18 cellular contexts compared by ENCODE assay signal in genomic region chr3:27542469-27542868, GRCh38. TPM values are rescaled to one million over a fixed set of nuclear protein-coding genes. Genes with fewer than 3 reads are reported as not detected.
DNase-seq lines count a peak whose midpoint lies in the region; ATAC-seq and TF ChIP-seq lines count a peak whose summit lies in the region.
"Had no signal": no experiment of that assay in that cellular context is flagged by ENCODE, and none has a peak within 500 bp of the region (broad histone marks: within the 10 kb centered on the region; RNA-seq: fewer than 3 reads in every experiment).

No MANE protein-coding gene starts in this region.

- H2BK120ac ChIP-seq in H9 (ENCODE audit: low read depth, low read length, poor library complexity, severe bottlenecking): no peak overlapping the region

- no peak overlapping the region for H3K4me3 Mint-ChIP-seq in H9
- H3K4me3 Mint-ChIP-seq in stimulated activated effector memory CD8-positive, alpha-beta T cell treated with anti-CD3 and anti-CD28 coated beads, Interleukin-12 subunit alpha, Interleukin-12 subunit beta, amount 100 ng/mL, for 72 hours: no peak overlapping the region
- H3K4me3 Mint-ChIP-seq in naive thymus-derived CD8-positive, alpha-beta T cell: no peak overlapping the region
- H3K4me3 Mint-ChIP-seq: CD4-positive, CD25-positive, alpha-beta regulatory T cell had no signal

- H3K4me3 ChIP-seq in adrenal gland (no peak overlapping the region), fibroblast of the aortic adventitia (ENCODE audit: low read depth, low read length) (no peak overlapping the region)
- H3K4me3 ChIP-seq: Peyer's patch had no signal

- peaks cover 31 to 33% of the 10 kb centered on the region in 2 experiments for H3K4me1 Mint-ChIP-seq in H9
- peaks cover 13% of the 10 kb centered on the region for H3K4me1 Mint-ChIP-seq in stimulated activated effector memory CD8-positive, alpha-beta T cell treated with anti-CD3 and anti-CD28 coated beads, Interleukin-12 subunit alpha, Interleukin-12 subunit beta, amount 100 ng/mL, for 72 hours
- no peaks in the 10 kb centered on the region for H3K4me1 Mint-ChIP-seq in naive thymus-derived CD8-positive, alpha-beta T cell

- H3K27ac ChIP-seq in H9 (ENCODE audit: insufficient read length, low read depth, low read length) (no peak overlapping the region), adrenal gland (peak overlapping the region; percentile 12 to 81 (median 71))
- H3K27ac ChIP-seq: KMS-11, Peyer's patch had no signal

- no peak overlapping the region for H2BK15ac ChIP-seq in H9 (ENCODE audit: low read depth, low read length)

- no peak overlapping the region for H2BK12ac ChIP-seq in H9 (ENCODE audit: insufficient read length, low read depth, low read length)

- no peak for TF ChIP-seq CTCF in H9 (conservative IDR thresholded peaks at IDR 0.05)
- no peak for TF ChIP-seq CTCF in adrenal gland (IDR thresholded peaks at IDR 0.05)
- no peak for TF ChIP-seq CTCF in fibroblast of the aortic adventitia (IDR thresholded peaks at IDR 0.05; ENCODE audit: insufficient read depth, low read length)
- TF ChIP-seq CTCF in omental fat pad (IDR thresholded peaks at IDR 0.05): no peak

- no peak overlapping the region for H4K5ac ChIP-seq in H9 (ENCODE audit: insufficient read length, low read depth, low read length)

- no peak overlapping the region for H3T11ph ChIP-seq in H9 (ENCODE audit: low read length)

- no peak overlapping the region for H2AFZ ChIP-seq in H9 (ENCODE audit: low read length)

- H3K56ac ChIP-seq in H9 (ENCODE audit: insufficient read length, low read depth, low read length): no peak overlapping the region

- no peaks in the 10 kb centered on the region for H4K20me1 ChIP-seq in H9 (ENCODE audit: control insufficient read depth, insufficient read depth, insufficient read length)

- H3K4me1 ChIP-seq in H9 (ENCODE audit: insufficient read depth, low read length) (peaks cover 6% of the 10 kb centered on the region; the same call in 1 of the 2 replicates), adrenal gland (replicated peaks in 1 of 2) (peaks cover 21 to 29% of the 10 kb centered on the region in 2 donors)
- H3K4me1 ChIP-seq: Peyer's patch had no signal

- H3K9ac ChIP-seq in H9 (ENCODE audit: extremely low read depth, insufficient read length, low read length): no peak overlapping the region
- H3K9ac ChIP-seq: KMS-11 had no signal

- intact Hi-C loops in adrenal gland (cut with DNase I): no loop called here

- H3K27ac Mint-ChIP-seq in H9: peak overlapping the region in 1 of 3 experiments; percentile 21; a peak in 2 of 7 replicates
- no peak overlapping the region for H3K27ac Mint-ChIP-seq in stimulated activated effector memory CD8-positive, alpha-beta T cell treated with anti-CD3 and anti-CD28 coated beads, Interleukin-12 subunit alpha, Interleukin-12 subunit beta, amount 100 ng/mL, for 72 hours
- H3K27ac Mint-ChIP-seq in naive thymus-derived CD8-positive, alpha-beta T cell: no peak overlapping the region
- H3K27ac Mint-ChIP-seq: CD4-positive, CD25-positive, alpha-beta regulatory T cell had no signal

- H3K23ac ChIP-seq in H9 (ENCODE audit: insufficient read length, low read depth, low read length): no peak overlapping the region

- H3K36me3 ChIP-seq in adrenal gland (replicated peaks in 1 of 2): no peaks in the 10 kb centered on the region
- H3K36me3 ChIP-seq: Peyer's patch had no signal

- H3K36me3 Mint-ChIP-seq in H9 (ENCODE audit: insufficient read depth in 1 of 3, low read depth in 3 of 3): no peaks in the 10 kb centered on the region; a peak in 1 of 7 replicates
- no peaks in the 10 kb centered on the region for H3K36me3 Mint-ChIP-seq in stimulated activated effector memory CD8-positive, alpha-beta T cell treated with anti-CD3 and anti-CD28 coated beads, Interleukin-12 subunit alpha, Interleukin-12 subunit beta, amount 100 ng/mL, for 72 hours
- no peaks in the 10 kb centered on the region for H3K36me3 Mint-ChIP-seq in naive thymus-derived CD8-positive, alpha-beta T cell
- H3K36me3 Mint-ChIP-seq: CD4-positive, CD25-positive, alpha-beta regulatory T cell had no signal

- POLR2A ChIA-PET in naive thymus-derived CD8-positive, alpha-beta T cell (lab: Charles Lee): no interaction called here

- WGBS in H9 (ENCODE audit: extremely low coverage, insufficient read length, low lambda C conversion rate): no CpG with 5 or more reads among the region's 5 CpGs
- 24 to 60% (median 34%) methylated on average over 5 of the region's 5 CpGs for WGBS in adrenal gland, 4 donors

- no peaks in the 10 kb centered on the region for H3K23me2 ChIP-seq in H9 (ENCODE audit: insufficient read length, low read depth, low read length, poor library complexity, severe bottlenecking)

- H2BK5ac ChIP-seq in H9 (ENCODE audit: insufficient read length, low read length): no peak overlapping the region

- H3K9me3 Mint-ChIP-seq in H9: no peaks in the 10 kb centered on the region; a peak in 1 of 5 replicates
- H3K9me3 Mint-ChIP-seq in stimulated activated effector memory CD8-positive, alpha-beta T cell treated with anti-CD3 and anti-CD28 coated beads, Interleukin-12 subunit alpha, Interleukin-12 subunit beta, amount 100 ng/mL, for 72 hours: no peaks in the 10 kb centered on the region
- H3K9me3 Mint-ChIP-seq in naive thymus-derived CD8-positive, alpha-beta T cell: no peaks in the 10 kb centered on the region
- H3K9me3 Mint-ChIP-seq: CD4-positive, CD25-positive, alpha-beta regulatory T cell had no signal

- H3K9me3 ChIP-seq in H9 (ENCODE audit: control insufficient read depth, low read depth, low read length) (no peaks in the 10 kb centered on the region), adrenal gland (replicated peaks in 1 of 3) (no peaks in the 10 kb centered on the region)
- H3K9me3 ChIP-seq: Peyer's patch had no signal

- TF ChIP-seq POLR2A in adrenal gland (IDR thresholded peaks at IDR 0.05): peak in 1 of 2 donors; percentile 25

- H3K79me2 ChIP-seq in H9 (ENCODE audit: insufficient read depth, low read length): no peaks in the 10 kb centered on the region

- no peak overlapping the region for H3K18ac ChIP-seq in H9 (ENCODE audit: insufficient read length, low read depth, low read length)

- H2BK20ac ChIP-seq in H9 (ENCODE audit: low read depth, low read length, poor library complexity, severe bottlenecking): peak overlapping the region; percentile 78

- DNase-seq in H9 (no peak), adrenal gland (peak; percentile 30 to 76 (median 58)), fibroblast of the aortic adventitia (ENCODE audit: low read depth) (peak; percentile 41), omental fat pad (ENCODE audit: low spot score) (no peak), LoVo (ENCODE audit: low spot score) (no peak), COLO668 (lab: John Stamatoyannopoulos, UW; ENCODE audit: unreplicated experiment) (no peak)
- no peak for DNase-seq in stimulated activated effector memory CD8-positive, alpha-beta T cell treated with anti-CD3 and anti-CD28 coated beads, Interleukin-12 subunit alpha, Interleukin-12 subunit beta, amount 100 ng/mL, for 72 hours (ENCODE audit: low spot score in 2 of 2)
- DNase-seq in naive thymus-derived CD8-positive, alpha-beta T cell: no peak
- DNase-seq: Calu3; CD4-positive, CD25-positive, alpha-beta regulatory T cell; DMS79 treated with DMSO at 0.1 percent for 48 hours; GDM1; NCI-H1105 treated with DMSO at 0.1 percent for 48 hours; NCI-H187; NCI-H774; Peyer's patch; SHP77 had no signal

- H3K27me3 ChIP-seq in H9 (ENCODE audit: insufficient read depth, low read length) (no peaks in the 10 kb centered on the region), adrenal gland (no peaks in the 10 kb centered on the region)
- H3K27me3 ChIP-seq: Peyer's patch had no signal

- no peaks in the 10 kb centered on the region; the same call in 1 of the 2 replicates for H3K27me3 Mint-ChIP-seq in H9 (ENCODE audit: low read depth)
- peaks cover 0 to 1% (median 0%) of the 10 kb centered on the region in 5 donors for H3K27me3 Mint-ChIP-seq in naive thymus-derived CD8-positive, alpha-beta T cell
- H3K27me3 Mint-ChIP-seq: CD4-positive, CD25-positive, alpha-beta regulatory T cell had no signal

- H3K4me2 ChIP-seq in H9 (ENCODE audit: insufficient read depth, insufficient read length, low read length): no peak overlapping the region
- H3K4me2 ChIP-seq: KMS-11 had no signal

- H3K14ac ChIP-seq in H9 (ENCODE audit: insufficient read depth, low read length): no peak overlapping the region

- H4K91ac ChIP-seq in H9 (ENCODE audit: insufficient read length, low read depth, low read length): no peak overlapping the region

- peak; percentile 33 for ATAC-seq in omental fat pad (ENCODE audit: low FRiP score)
- ATAC-seq in stimulated activated effector memory CD8-positive, alpha-beta T cell treated with anti-CD3 and anti-CD28 coated beads, Interleukin-12 subunit alpha, Interleukin-12 subunit beta, amount 100 ng/mL, for 72 hours: no peak
- ATAC-seq in naive thymus-derived CD8-positive, alpha-beta T cell: no peak

- no peak overlapping the region for H2AK5ac ChIP-seq in H9 (ENCODE audit: insufficient read length, low read length)

- no peaks in the 10 kb centered on the region for H3K79me1 ChIP-seq in H9 (ENCODE audit: insufficient read depth, low read depth, low read length, poor library complexity, severe bottlenecking)

- no peak overlapping the region for H4K8ac ChIP-seq in H9 (replicated peaks; ENCODE audit: insufficient read length, low read depth, low read length)

- no peak overlapping the region for H3K4ac ChIP-seq in H9 (ENCODE audit: low read depth, low read length)

RNA-seq across cellular contexts. Expression of gene SLC4A7, which starts 58.3 kb away (rescaled TPM):
- total RNA-seq in H9 (2021) (42.9 and 46.1 TPM in 2 replicates), adrenal gland (10 to 100 TPM in 6 of 8 donors, 1 to 10 TPM in 2; 5.7 to 34.5 (median 18.1) TPM), fibroblast of the aortic adventitia (ENCODE audit: low replicate concordance) (165 and 450 TPM in 2 replicates), omental fat pad (100 to 1,000 TPM in 1 of 4 donors, 10 to 100 TPM in 3; 25.4 to 101 (median 33.9) TPM)
- 1 to 10 TPM; 2.7 to 7.0 (median 3.9) TPM for polyA plus RNA-seq in adrenal gland
- total RNA-seq in naive thymus-derived CD8-positive, alpha-beta T cell: 10 to 100 TPM; 42.7 to 44.3 TPM
- polyA plus RNA-seq in naive thymus-derived CD8-positive, alpha-beta T cell: 10 to 100 TPM in 1 of 3 donors, 1 to 10 TPM in 2; 7.6 to 13.1 (median 8.9) TPM

Comparison
In these comparisons a context has a peak if more than half of its experiments do, and no peak if none do; other contexts are left out.
1. DNase-seq: peak in adrenal gland (7 of 7) and fibroblast of the aortic adventitia (single experiment); none in H9 (single experiment), omental fat pad (single experiment), LoVo (single experiment), stimulated activated effector memory CD8-positive, alpha-beta T cell treated with anti-CD3 and anti-CD28 coated beads, Interleukin-12 subunit alpha, Interleukin-12 subunit beta, amount 100 ng/mL, for 72 hours (0 of 2), COLO668 (single experiment) and naive thymus-derived CD8-positive, alpha-beta T cell (0 of 10).